Comparison of ENCODE assay signal across 17 cellular contexts in the genomic region with DNA sequence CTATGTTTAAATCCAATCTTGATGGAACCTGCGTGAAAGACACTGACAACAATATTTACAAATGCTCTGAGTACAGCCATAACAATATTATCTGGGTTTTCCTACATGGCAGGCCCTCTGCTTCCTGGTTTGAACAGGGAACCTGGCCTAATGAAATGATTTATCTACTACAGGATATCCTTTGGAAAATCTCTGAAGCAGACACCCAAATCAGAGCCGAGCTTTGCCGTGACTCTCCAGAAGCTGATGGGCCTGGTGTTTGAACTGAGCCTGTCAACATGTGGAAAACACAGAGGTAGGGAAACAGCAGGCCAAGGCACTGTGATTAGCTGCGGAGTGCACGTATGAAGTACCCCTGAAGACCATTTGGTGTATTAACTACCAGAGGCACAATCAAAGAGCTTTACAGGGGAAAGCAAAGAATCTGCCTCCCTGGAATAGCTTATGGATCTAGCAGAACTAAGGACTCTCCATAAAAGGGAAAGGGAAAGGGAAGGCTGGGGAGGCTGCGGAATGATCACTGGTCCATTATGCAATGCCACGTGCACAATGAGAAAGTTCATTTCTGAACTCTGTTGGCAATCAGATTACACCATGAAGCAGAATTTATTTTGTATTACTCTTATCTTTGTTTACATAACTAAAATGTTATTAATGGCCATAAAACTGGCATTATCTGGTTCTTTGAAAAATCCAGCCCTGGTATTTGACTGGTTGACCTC.
DNase-seq lines count a peak whose midpoint lies in the region; ATAC-seq and TF ChIP-seq lines count a peak whose summit lies in the region.
"Had no signal": no experiment of that assay in that cellular context is flagged by ENCODE, and none has a peak within 500 bp of the region (broad histone marks: within the 10 kb centered on the region; RNA-seq: fewer than 3 reads in every experiment).

No MANE protein-coding gene starts in this region.

- no peak overlapping the region for H4K5ac ChIP-seq in mesendoderm (ENCODE audit: low read length)

- peaks cover 14% of the 10 kb centered on the region for H3F3A ChIP-seq in GM23248 (ENCODE audit: insufficient read depth)

- 70 to 76% methylated on average over 7 of the region's 7 CpGs for WGBS in GM23248 (ENCODE audit: low coverage in 1 of 2, low lambda C conversion rate in 2 of 2, missing lambda C conversion rate in 2 of 2), 2 experiments
- WGBS in mesendoderm (ENCODE audit: extremely low coverage, insufficient coverage, low lambda C conversion rate): no CpG with 5 or more reads among the region's 7 CpGs

- peak; percentile 65 for ATAC-seq in left lobe of liver
- ATAC-seq in stimulated activated memory B cell treated with anti-CD40 and anti-IgM and Interleukin-4, amounts not matched to agents 10 μg/mL and 1 μg/mL and 100 μg/mL, for 72 hours: no peak

- H3K79me2 ChIP-seq in GM23248 (ENCODE audit: insufficient read depth) (no peaks in the 10 kb centered on the region), mesendoderm (ENCODE audit: control insufficient read depth, insufficient read depth, low read length) (no peaks in the 10 kb centered on the region)

- H3K36me3 Mint-ChIP-seq in stimulated activated memory B cell treated with anti-CD40 and anti-IgM and Interleukin-4, amounts not matched to agents 10 μg/mL and 1 μg/mL and 100 μg/mL, for 72 hours: peaks cover 58% of the 10 kb centered on the region
- H3K36me3 Mint-ChIP-seq: activated naive CD4-positive, alpha-beta T cell treated with anti-CD3 and anti-CD28 coated beads, Interleukin-2, amount 50 U/mL, for 24 hours had no signal

- H3K9me3 ChIP-seq in GM23248 (ENCODE audit: low read depth) (no peaks in the 10 kb centered on the region), ascending aorta (no peaks in the 10 kb centered on the region)

- in situ Hi-C loops in GM23248 (cut with MboI): no loop called here

- H3K18ac ChIP-seq in mesendoderm (ENCODE audit: low read length): no peak overlapping the region

- no peak overlapping the region for H4K8ac ChIP-seq in mesendoderm (ENCODE audit: low read depth, low read length)

- H3K4me1 Mint-ChIP-seq in stimulated activated memory B cell treated with anti-CD40 and anti-IgM and Interleukin-4, amounts not matched to agents 10 μg/mL and 1 μg/mL and 100 μg/mL, for 72 hours: peaks cover 91% of the 10 kb centered on the region
- H3K4me1 Mint-ChIP-seq: activated naive CD4-positive, alpha-beta T cell treated with anti-CD3 and anti-CD28 coated beads, Interleukin-2, amount 50 U/mL, for 24 hours had no signal

- no peak overlapping the region for H2AK5ac ChIP-seq in mesendoderm (ENCODE audit: low read length)

- peak overlapping the region; percentile 70 for H3K27ac Mint-ChIP-seq in stimulated activated memory B cell treated with anti-CD40 and anti-IgM and Interleukin-4, amounts not matched to agents 10 μg/mL and 1 μg/mL and 100 μg/mL, for 72 hours
- H3K27ac Mint-ChIP-seq: activated naive CD4-positive, alpha-beta T cell treated with anti-CD3 and anti-CD28 coated beads, Interleukin-2, amount 50 U/mL, for 24 hours; endodermal cell; progenitor cell of endocrine pancreas had no signal

- no peak overlapping the region for H3K4me3 ChIP-seq in GM23248
- H3K4me3 ChIP-seq in ascending aorta: no peak overlapping the region
- H3K4me3 ChIP-seq in mesendoderm (ENCODE audit: low read length): no peak overlapping the region
- H3K4me3 ChIP-seq: cardiac muscle cell had no signal

- no peaks in the 10 kb centered on the region for H4K20me1 ChIP-seq in GM23248 (ENCODE audit: insufficient read depth)

- DNase-seq in GM23248 (peak; percentile 20), ascending aorta (ENCODE audit: low spot score in 2 of 2) (no peak), left lobe of liver (ENCODE audit: low spot score) (peak; percentile 61), HCEC 1CT (no peak), mesendoderm (no peak), NCI-H1436 (lab: John Stamatoyannopoulos, UW) (no peak), GM19238 (ENCODE audit: insufficient read length, low spot score) (no peak)
- DNase-seq: activated CD4-positive, alpha-beta T cell treated with anti-CD3 and anti-CD28 coated beads for 4 hours; activated T-cell treated with anti-CD3 and anti-CD28 coated beads for 4 hours; endodermal cell; NCI-H2081; T-helper 2 cell had no signal

- no peaks in the 10 kb centered on the region for H3K9me3 Mint-ChIP-seq in stimulated activated memory B cell treated with anti-CD40 and anti-IgM and Interleukin-4, amounts not matched to agents 10 μg/mL and 1 μg/mL and 100 μg/mL, for 72 hours
- H3K9me3 Mint-ChIP-seq: activated naive CD4-positive, alpha-beta T cell treated with anti-CD3 and anti-CD28 coated beads, Interleukin-2, amount 50 U/mL, for 24 hours; endodermal cell had no signal

- H3K27me3 Mint-ChIP-seq in stimulated activated memory B cell treated with anti-CD40 and anti-IgM and Interleukin-4, amounts not matched to agents 10 μg/mL and 1 μg/mL and 100 μg/mL, for 72 hours: no peaks in the 10 kb centered on the region
- H3K27me3 Mint-ChIP-seq: activated naive CD4-positive, alpha-beta T cell treated with anti-CD3 and anti-CD28 coated beads, Interleukin-2, amount 50 U/mL, for 24 hours had no signal

- intact Hi-C loops in ascending aorta (cut with DNase I): loop anchor here (5.0 kb wide), 2 partner anchors 219 to 324 kb away; no protein-coding TSS in a partner anchor

- no peak for TF ChIP-seq CTCF in ascending aorta (IDR thresholded peaks at IDR 0.05)

- no peak overlapping the region for H2BK15ac ChIP-seq in mesendoderm (replicated peaks; ENCODE audit: low read depth)

- H3K4me3 Mint-ChIP-seq in stimulated activated memory B cell treated with anti-CD40 and anti-IgM and Interleukin-4, amounts not matched to agents 10 μg/mL and 1 μg/mL and 100 μg/mL, for 72 hours: no peak overlapping the region
- H3K4me3 Mint-ChIP-seq: activated naive CD4-positive, alpha-beta T cell treated with anti-CD3 and anti-CD28 coated beads, Interleukin-2, amount 50 U/mL, for 24 hours; endodermal cell had no signal

- no peak overlapping the region for H3K9ac ChIP-seq in GM23248
- H3K9ac ChIP-seq in mesendoderm (ENCODE audit: low read length): no peak overlapping the region

- no peak overlapping the region for H2BK5ac ChIP-seq in mesendoderm (ENCODE audit: low read length)

- no peak overlapping the region for H3K23ac ChIP-seq in mesendoderm (ENCODE audit: low read length)

- no peak overlapping the region for H3K56ac ChIP-seq in mesendoderm (ENCODE audit: low read length)

- no peak overlapping the region for H3K4ac ChIP-seq in mesendoderm (ENCODE audit: low read depth, low read length)

- H3K36me3 ChIP-seq in GM23248 (ENCODE audit: low read depth): peaks cover 2% of the 10 kb centered on the region; the same call in 1 of the 2 replicates
- H3K36me3 ChIP-seq in ascending aorta: no peaks in the 10 kb centered on the region
- no peaks in the 10 kb centered on the region for H3K36me3 ChIP-seq in mesendoderm (ENCODE audit: control insufficient read depth, insufficient read depth, low read length)
- H3K36me3 ChIP-seq: cardiac muscle cell had no signal

- H3K9me2 ChIP-seq in GM23248 (ENCODE audit: insufficient read depth): 0 out of 2 replicates have a peak, but pooled peaks cover 4% of the 10 kb centered on the region

- H3K27ac ChIP-seq in GM23248 (no peak overlapping the region), ascending aorta (peak overlapping the region; percentile 54 to 75), mesendoderm (ENCODE audit: low read depth, low read length) (no peak overlapping the region)
- H3K27ac ChIP-seq: cardiac muscle cell, RWPE1 had no signal

- H2BK120ac ChIP-seq in mesendoderm (ENCODE audit: low read depth, low read length): no peak overlapping the region

- no peaks in the 10 kb centered on the region for H3K79me1 ChIP-seq in mesendoderm (ENCODE audit: low read length)

- H3K27me3 ChIP-seq in GM23248 (replicated peaks; ENCODE audit: insufficient read depth): no peaks in the 10 kb centered on the region
- H3K27me3 ChIP-seq in ascending aorta: no peaks in the 10 kb centered on the region
- no peaks in the 10 kb centered on the region for H3K27me3 ChIP-seq in mesendoderm (ENCODE audit: insufficient read depth, low read length, poor library complexity)
- H3K27me3 ChIP-seq: cardiac muscle cell had no signal

- H3K4me1 ChIP-seq in GM23248 (ENCODE audit: insufficient read depth) (peaks cover 30% of the 10 kb centered on the region), ascending aorta (peaks cover 4 to 58% of the 10 kb centered on the region in 2 donors), mesendoderm (ENCODE audit: control insufficient read depth, low read depth, low read length) (no peaks in the 10 kb centered on the region)

- no peak overlapping the region for H3K4me2 ChIP-seq in GM23248 (ENCODE audit: unreplicated experiment)
- H3K4me2 ChIP-seq in mesendoderm (ENCODE audit: low read length): no peak overlapping the region

- H2AFZ ChIP-seq in GM23248: no peak overlapping the region

Comparison
In these comparisons a context has a peak if more than half of its experiments do, and no peak if none do; other contexts are left out.
1. DNase-seq: peak in GM23248 (single experiment) and left lobe of liver (single experiment); none in ascending aorta (0 of 2), HCEC 1CT (single experiment), mesendoderm (single experiment), NCI-H1436 (single experiment) and GM19238 (single experiment).
2. H3K27ac ChIP-seq: peak in ascending aorta (2 of 2); none in GM23248 (single experiment) and mesendoderm (single experiment).